ENCODE assay signal across 8 cellular contexts in the genomic region with DNA sequence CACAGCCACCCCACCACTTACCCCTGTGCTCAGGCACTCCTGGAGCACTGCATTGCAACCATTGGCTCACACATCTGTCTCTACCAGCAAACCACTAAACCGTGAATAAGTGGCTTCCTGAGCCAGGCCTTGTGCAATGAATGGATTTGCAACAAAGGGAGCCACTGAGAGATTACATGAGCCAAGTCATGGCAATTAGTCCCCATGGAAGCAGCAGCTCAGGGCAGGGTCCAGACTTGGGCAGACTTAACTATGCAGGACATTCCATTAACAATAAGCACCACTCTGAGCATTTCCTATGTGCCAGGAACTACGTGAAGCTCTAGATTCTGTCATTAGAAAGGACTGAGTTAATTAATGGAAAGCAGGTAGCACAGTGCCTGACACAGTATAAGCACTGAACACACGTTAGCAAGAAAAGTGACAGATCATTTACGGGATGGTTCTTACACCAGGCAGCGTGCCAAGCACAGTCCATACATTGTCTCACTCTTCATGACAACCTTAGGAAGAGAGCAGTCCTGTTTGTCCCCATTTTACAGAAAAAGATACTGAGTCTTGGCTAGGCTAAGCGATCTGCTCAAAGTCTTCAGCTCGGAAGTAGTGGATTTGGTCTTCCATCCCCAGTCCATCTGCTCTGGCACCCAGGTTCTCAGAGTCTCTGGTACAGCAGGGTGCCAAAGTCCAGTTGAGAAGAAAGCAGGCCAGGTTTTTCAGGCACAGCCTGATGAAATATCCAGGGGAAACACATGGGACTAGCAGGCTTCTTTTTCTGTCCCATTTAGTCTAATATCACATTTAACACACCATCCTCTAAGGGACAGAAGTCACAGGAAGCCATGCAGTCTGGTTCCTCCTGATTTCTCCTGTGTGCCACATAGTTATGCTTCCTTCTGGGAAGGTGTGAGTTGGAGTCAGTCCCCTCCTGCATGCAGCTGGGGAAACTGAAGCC. TPM values are rescaled to one million over a fixed set of nuclear protein-coding genes. Genes with fewer than 3 reads are reported as not detected.
DNase-seq lines count a peak whose midpoint lies in the region; ATAC-seq and TF ChIP-seq lines count a peak whose summit lies in the region.

No MANE protein-coding gene starts in this region.

- TF ChIP-seq EP300 in suprapubic skin (IDR thresholded peaks at IDR 0.05): no peak

- no peaks in the 10 kb centered on the region for H3K36me3 ChIP-seq in BE2C
- no peaks in the 10 kb centered on the region for H3K36me3 ChIP-seq in suprapubic skin

- ATAC-seq in HG02798 (IDR thresholded peaks at IDR 0.05; ENCODE audit: poor library complexity, unreplicated experiment) (no peak), HG02970 (IDR thresholded peaks at IDR 0.05; ENCODE audit: low FRiP score, unreplicated experiment) (no peak), GM21825 (IDR thresholded peaks at IDR 0.05; ENCODE audit: unreplicated experiment) (no peak)

- 67% methylated on average over 7 of the region's 7 CpGs for WGBS in suprapubic skin

- TF ChIP-seq CTCF in BE2C (IDR thresholded peaks at IDR 0.05; ENCODE audit: low read depth, low read length): no peak
- TF ChIP-seq CTCF in suprapubic skin (IDR thresholded peaks at IDR 0.05): no peak

- H3K4me3 ChIP-seq in BE2C (ENCODE audit: low read depth, low read length): no peak overlapping the region
- no peak overlapping the region for H3K4me3 ChIP-seq in suprapubic skin

- H3K4me1 ChIP-seq in BE2C: no peaks in the 10 kb centered on the region
- H3K4me1 ChIP-seq in suprapubic skin: peaks cover 37% of the 10 kb centered on the region

- peak overlapping the region; percentile 38 for H3K27ac ChIP-seq in suprapubic skin

- peak; percentile 28 for DNase-seq in BE2C
- peak; percentile 53 for DNase-seq in KG1 (lab: John Stamatoyannopoulos, UW)
- peak; percentile 84 for DNase-seq in SKM-1 treated with dmso at 0.1 percent for 144 hours (lab: John Stamatoyannopoulos, UW; ENCODE audit: unreplicated experiment)
- DNase-seq in foreskin melanocyte: peak; percentile 93
- peak in 1 of 2 donors; percentile 56 for DNase-seq in suprapubic skin (ENCODE audit: low spot score in 2 of 2)

- no peaks in the 10 kb centered on the region for H3K27me3 ChIP-seq in BE2C
- no peaks in the 10 kb centered on the region for H3K27me3 ChIP-seq in suprapubic skin

- H3K9me3 ChIP-seq in BE2C (no peaks in the 10 kb centered on the region), suprapubic skin (no peaks in the 10 kb centered on the region)

- no peak for TF ChIP-seq POLR2A in suprapubic skin (IDR thresholded peaks at IDR 0.05)

RNA-seq across cellular contexts. Expression of gene LIPC, which starts 44.1 kb away (rescaled TPM):
- not detected for polyA plus RNA-seq in BE2C (2012; ENCODE audit: insufficient read depth, insufficient read length, low read depth)
- under 1 TPM in 2 of 4 donors, not detected in 2; 0.26 to 0.96 TPM for total RNA-seq in suprapubic skin
